Comparison of ENCODE assay signal across 26 cellular contexts in genomic region chr7:1906988-1907745, GRCh38.
"Had no signal": no experiment of that assay in that cellular context is flagged by ENCODE, and none has a peak within 500 bp of the region (broad histone marks: within the 10 kb centered on the region; RNA-seq: fewer than 3 reads in every experiment).

No MANE protein-coding gene starts in this region.

- H3K27ac Mint-ChIP-seq: dendritic cell treated with granulocyte-macrophage colony-stimulating factor and Interleukin-4, amounts not matched to agents 40 ng/mL and 50 ng/mL, for 4 days; nephron had no signal

- H3K27me3 Mint-ChIP-seq: dendritic cell treated with granulocyte-macrophage colony-stimulating factor and Interleukin-4, amounts not matched to agents 40 ng/mL and 50 ng/mL, for 4 days; naive thymus-derived CD4-positive, alpha-beta T cell had no signal

- DNase-seq: colonic mucosa; effector CD8-positive, alpha-beta T cell; endodermal cell; foreskin fibroblast; gastrocnemius medialis; head of caudate nucleus; mammary epithelial cell; mesendoderm; midbrain; naive thymus-derived CD4-positive, alpha-beta T cell; occipital lobe; ovary; retina; stimulated activated CD4-positive, alpha-beta T cell treated with anti-CD3 and anti-CD28 coated beads, Interleukin-12 subunit alpha, Interleukin-12 subunit beta, amount 100 ng/mL, for 4 hours; stimulated activated CD4-positive, alpha-beta T cell treated with anti-CD3 and anti-CD28 coated beads, Interleukin-1b, Interleukin-23, amount 100 ng/mL, for 48 hours; stimulated activated CD4-positive, alpha-beta T cell treated with anti-CD3 and anti-CD28 coated beads, Interleukin-4, amount 100 ng/mL, for 1 hour; stimulated activated CD8-positive, alpha-beta memory T cell treated with anti-CD3 and anti-CD28 coated beads, Interleukin-4, amount 100 ng/mL, for 48 hours; stimulated activated naive CD4-positive, alpha-beta T cell treated with Interleukin-2 at 50 U/mL for 16 hours had no signal

- ATAC-seq: gastrocnemius medialis, sciatic nerve had no signal

- H3K4me1 ChIP-seq: colonic mucosa, gastrocnemius medialis, tibial nerve, upper lobe of left lung had no signal

- H3K4me1 Mint-ChIP-seq: endodermal cell had no signal

- H3K4me3 Mint-ChIP-seq: dendritic cell treated with granulocyte-macrophage colony-stimulating factor and Interleukin-4, amounts not matched to agents 40 ng/mL and 50 ng/mL, for 4 days; endodermal cell; naive thymus-derived CD4-positive, alpha-beta T cell; nephron had no signal

- H3K27ac ChIP-seq: colonic mucosa, epithelial cell of prostate, gastrocnemius medialis, ovary, thoracic aorta, tibial nerve, upper lobe of left lung had no signal

- H3K27me3 ChIP-seq: colonic mucosa, gastrocnemius medialis, ovary, tibial nerve, upper lobe of left lung had no signal

- H3K9me3 Mint-ChIP-seq: dendritic cell treated with granulocyte-macrophage colony-stimulating factor and Interleukin-4, amounts not matched to agents 40 ng/mL and 50 ng/mL, for 4 days; endodermal cell; naive thymus-derived CD4-positive, alpha-beta T cell; nephron had no signal

- H3K4me2 ChIP-seq: smooth muscle cell had no signal

- H3K9me3 ChIP-seq: colonic mucosa, gastrocnemius medialis, ovary, thoracic aorta, tibial nerve, upper lobe of left lung had no signal
